ENCODE assay signal across 17 cellular contexts in the genomic region with DNA sequence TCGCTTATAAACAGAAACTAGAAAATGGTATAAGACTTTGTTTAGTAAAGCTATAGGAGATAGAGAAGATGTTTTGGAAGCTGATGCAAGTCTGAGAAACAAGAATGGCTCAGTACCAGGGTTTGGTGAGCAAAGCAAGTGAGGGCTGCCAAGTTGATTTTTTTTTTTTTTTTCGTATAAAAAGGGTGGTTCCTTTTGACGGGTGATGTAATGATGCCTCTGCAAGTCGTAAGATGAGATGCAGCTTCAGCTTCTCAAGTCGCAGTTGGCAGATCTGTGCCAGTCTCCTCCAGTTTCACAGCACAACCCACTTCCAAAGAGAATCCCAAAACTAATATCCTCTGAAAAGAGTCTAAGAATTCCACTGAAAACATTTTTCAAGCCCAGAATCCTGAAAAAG.
"Had no signal": no experiment of that assay in that cellular context is flagged by ENCODE, and none has a peak within 500 bp of the region (broad histone marks: within the 10 kb centered on the region; RNA-seq: fewer than 3 reads in every experiment).

No MANE protein-coding gene starts in this region.

- H3K4me3 ChIP-seq: heart right ventricle, left ventricle myocardium inferior, neural progenitor cell, prostate gland, vagina had no signal

- ATAC-seq: activated T-cell treated with anti-CD3 and anti-CD28 coated beads, Interleukin-2, amount 50 U/mL, for 72 hours; right cardiac atrium; stimulated activated naive CD8-positive, alpha-beta T cell treated with anti-CD3 and anti-CD28 coated beads, Interleukin-15, amount 100 ng/mL, for 72 hours had no signal

- H3K9me3 ChIP-seq: heart right ventricle, left ventricle myocardium inferior, prostate gland, vagina had no signal

- H3K36me3 Mint-ChIP-seq: activated naive CD4-positive, alpha-beta T cell treated with anti-CD3 and anti-CD28 coated beads, Interleukin-2, amount 50 U/mL, for 24 hours; naive B cell; neural progenitor cell had no signal

- H3K4me3 Mint-ChIP-seq: activated naive CD4-positive, alpha-beta T cell treated with anti-CD3 and anti-CD28 coated beads, Interleukin-2, amount 50 U/mL, for 24 hours; activated T-cell treated with anti-CD3 and anti-CD28 coated beads, Interleukin-2, amount 50 U/mL, for 72 hours; naive B cell; neural progenitor cell; stimulated activated naive CD8-positive, alpha-beta T cell treated with anti-CD3 and anti-CD28 coated beads, Interleukin-15, amount 100 ng/mL, for 72 hours had no signal

- H3K4me1 ChIP-seq: heart right ventricle, left ventricle myocardium inferior, neural progenitor cell, prostate gland, vagina had no signal

- H3K36me3 ChIP-seq: heart right ventricle, left ventricle myocardium inferior, neural progenitor cell, prostate gland, vagina had no signal

- H3K27ac ChIP-seq: heart right ventricle, left ventricle myocardium inferior, neural progenitor cell, prostate gland, vagina had no signal

- H3K4me1 Mint-ChIP-seq: activated naive CD4-positive, alpha-beta T cell treated with anti-CD3 and anti-CD28 coated beads, Interleukin-2, amount 50 U/mL, for 24 hours; naive B cell; stimulated activated naive CD8-positive, alpha-beta T cell treated with anti-CD3 and anti-CD28 coated beads, Interleukin-15, amount 100 ng/mL, for 72 hours had no signal

- DNase-seq: activated CD4-positive, alpha-beta T cell treated with anti-CD3 and anti-CD28 coated beads, Interleukin-2, amount 50 U/mL, for 4 hours; activated gamma-delta T cell; activated T-cell treated with anti-CD3 and anti-CD28 coated beads, Interleukin-2, amount 50 U/mL, for 72 hours; heart right ventricle; left ventricle myocardium inferior; mammary epithelial cell; naive B cell; right cardiac atrium; small intestine; stimulated activated CD4-positive, alpha-beta T cell treated with anti-CD3 and anti-CD28 coated beads, Interleukin-15, amount 100 ng/mL, for 24 hours; stimulated activated CD4-positive, alpha-beta T cell treated with anti-CD3 and anti-CD28 coated beads, Interleukin-2, amount 100 ng/mL, for 48 hours; stimulated activated naive CD8-positive, alpha-beta T cell treated with anti-CD3 and anti-CD28 coated beads, Interleukin-15, amount 100 ng/mL, for 72 hours; trophoblast cell had no signal

- H3K27me3 ChIP-seq: vagina had no signal

- H3K27ac Mint-ChIP-seq: activated naive CD4-positive, alpha-beta T cell treated with anti-CD3 and anti-CD28 coated beads, Interleukin-2, amount 50 U/mL, for 24 hours; activated T-cell treated with anti-CD3 and anti-CD28 coated beads, Interleukin-2, amount 50 U/mL, for 72 hours; naive B cell; neural progenitor cell; stimulated activated naive CD8-positive, alpha-beta T cell treated with anti-CD3 and anti-CD28 coated beads, Interleukin-15, amount 100 ng/mL, for 72 hours had no signal

- H3K27me3 Mint-ChIP-seq: activated naive CD4-positive, alpha-beta T cell treated with anti-CD3 and anti-CD28 coated beads, Interleukin-2, amount 50 U/mL, for 24 hours had no signal

- H3K9me3 Mint-ChIP-seq: activated naive CD4-positive, alpha-beta T cell treated with anti-CD3 and anti-CD28 coated beads, Interleukin-2, amount 50 U/mL, for 24 hours; activated T-cell treated with anti-CD3 and anti-CD28 coated beads, Interleukin-2, amount 50 U/mL, for 72 hours; naive B cell; neural progenitor cell; stimulated activated naive CD8-positive, alpha-beta T cell treated with anti-CD3 and anti-CD28 coated beads, Interleukin-15, amount 100 ng/mL, for 72 hours had no signal
